Comparison of ENCODE assay signal across 9 cellular contexts in genomic region chr16:82627811-82628339, GRCh38. TPM values are rescaled to one million over a fixed set of nuclear protein-coding genes. Genes with fewer than 3 reads are reported as not detected.
DNase-seq lines count a peak whose midpoint lies in the region; ATAC-seq, FAIRE-seq and TF ChIP-seq lines count a peak whose summit lies in the region.
"Had no signal": no experiment of that assay in that cellular context is flagged by ENCODE, and none has a peak within 500 bp of the region (broad histone marks: within the 10 kb centered on the region; RNA-seq: fewer than 3 reads in every experiment).

No MANE protein-coding gene starts in this region.

- intact Hi-C loops in kidney (cut with DNase I) (no loop called here), testis (cut with DNase I; ENCODE audit: low total_unique reads) (no loop called here)

- TF ChIP-seq CTCF in coronary artery (IDR thresholded peaks at IDR 0.05): no peak
- no peak for TF ChIP-seq CTCF in kidney (IDR thresholded peaks at IDR 0.05; ENCODE audit: borderline replicate concordance, extremely low read depth, insufficient read depth)
- no peak for TF ChIP-seq CTCF in testis (IDR thresholded peaks at IDR 0.05)

- 11% methylated on average over 29 of the region's 29 CpGs for WGBS in HUES64
- WGBS in testis, 2 donors: 5 to 8% methylated on average over 1 to 27 of the region's 29 CpGs

- H3K4me3 ChIP-seq in HUES64 (ENCODE audit: low read length) (peak overlapping the region; percentile 61), coronary artery (peak overlapping the region; percentile 80), kidney (ENCODE audit: low read length in 2 of 2) (peak overlapping the region in 1 of 2 donors; percentile 29), testis (peak overlapping the region; percentile 2 to 18)

- H3K9me3 ChIP-seq in HUES64 (ENCODE audit: insufficient read depth, low read depth, low read length) (no peaks in the 10 kb centered on the region), kidney (ENCODE audit: control insufficient read depth in 1 of 2, low read length in 2 of 2) (no peaks in the 10 kb centered on the region), testis (no peaks in the 10 kb centered on the region)

- ATAC-seq in GM18511 (IDR thresholded peaks at IDR 0.05; ENCODE audit: unreplicated experiment): no peak

- TF ChIP-seq POLR2A in testis (IDR thresholded peaks at IDR 0.05): no peak

- H3K9ac ChIP-seq in HUES64 (ENCODE audit: low read depth, low read length): peak overlapping the region; percentile 58
- H3K9ac ChIP-seq in kidney (ENCODE audit: low read length in 2 of 2): no peak overlapping the region

- H3K27ac ChIP-seq in HUES64 (ENCODE audit: low read depth, low read length): no peak overlapping the region
- H3K27ac ChIP-seq in coronary artery: peak overlapping the region; percentile 87 to 88
- H3K27ac ChIP-seq in kidney (ENCODE audit: low read depth in 2 of 2, low read length in 2 of 2): peak overlapping the region in 1 of 2 donors; percentile 30
- H3K27ac ChIP-seq in testis: no peak overlapping the region

- H3K36me3 ChIP-seq in HUES64 (ENCODE audit: insufficient read depth, low read length) (no peaks in the 10 kb centered on the region), kidney (ENCODE audit: control insufficient read depth in 1 of 2, insufficient read depth in 2 of 2, low read length in 2 of 2) (no peaks in the 10 kb centered on the region), testis (ENCODE audit: low read depth, missing control alignments) (no peaks in the 10 kb centered on the region)

- H3K4me1 ChIP-seq in HUES64 (ENCODE audit: insufficient read depth, low read length): peaks cover 25% of the 10 kb centered on the region
- peaks cover 0 to 4% of the 10 kb centered on the region in 2 donors for H3K4me1 ChIP-seq in kidney (ENCODE audit: control insufficient read depth in 1 of 2, insufficient read depth in 1 of 2, low read depth in 1 of 2, low read length in 2 of 2)
- H3K4me1 ChIP-seq in testis: no peaks in the 10 kb centered on the region

- peaks cover 57% of the 10 kb centered on the region for H3K27me3 ChIP-seq in HUES64 (ENCODE audit: insufficient read depth, low read length)
- H3K27me3 ChIP-seq in testis: no peaks in the 10 kb centered on the region

- no peak for DNase-seq in coronary artery (ENCODE audit: low spot score)
- DNase-seq in kidney: peak; percentile 72
- no peak for DNase-seq in testis
- DNase-seq in NCI-H146 treated with DMSO at 0.1 percent for 48 hours (lab: John Stamatoyannopoulos, UW; ENCODE audit: unreplicated experiment): no peak
- no peak for DNase-seq in activated CD4-positive, alpha-beta T cell treated with anti-CD3 and anti-CD28 coated beads, Interleukin-2, amount 50 U/mL, for 1 hour
- DNase-seq in DMS153 treated with DMSO at 0.1 percent for 48 hours (lab: John Stamatoyannopoulos, UW; ENCODE audit: unreplicated experiment): no peak
- DNase-seq: cerebellar nuclear complex had no signal

- FAIRE-seq in kidney (lab: Jason Lieb, UNC): no peak

RNA-seq across cellular contexts. Expression of gene CDH13, which starts 1.1 kb away (rescaled TPM):
- polyA plus RNA-seq in HUES64 (2013, experiment 1 of 2): 1.3 TPM
- polyA plus RNA-seq in HUES64 (2013, experiment 2 of 2): 2.2 TPM
- total RNA-seq in kidney (13.8 TPM), testis (1 to 10 TPM; 1.2 to 2.0 TPM)
- polyA plus RNA-seq in kidney (ENCODE audit: insufficient read depth, low read depth, low replicate concordance) (4.8 TPM), testis (ENCODE audit: insufficient read depth, low read depth, low replicate concordance) (11.1 TPM)

Comparison
In these comparisons a context has a peak if more than half of its experiments do, and no peak if none do; other contexts are left out.
1. H3K27ac ChIP-seq: peak in coronary artery (2 of 2); none in HUES64 (single experiment) and testis (0 of 2).